ENCODE assay signal across 23 cellular contexts in the genomic region with DNA sequence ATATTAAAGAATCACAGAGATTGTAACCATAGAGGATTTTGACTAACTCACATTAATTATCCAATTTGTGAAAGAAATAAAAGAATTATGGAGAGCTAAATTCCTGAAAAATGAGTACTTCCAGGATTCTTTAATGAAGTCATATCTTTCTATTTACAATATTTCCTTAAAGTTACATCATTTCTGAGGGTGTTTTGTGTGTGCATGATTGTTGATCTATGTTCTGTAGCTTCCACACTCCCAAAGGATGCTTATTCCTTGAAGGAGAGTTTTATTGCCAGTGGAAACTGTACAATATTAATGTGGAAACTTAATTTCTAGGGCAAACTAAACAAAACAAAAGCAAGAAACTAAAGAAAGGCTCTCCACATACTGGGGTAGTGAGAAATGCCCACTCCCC.
DNase-seq lines count a peak whose midpoint lies in the region; ATAC-seq, FAIRE-seq and TF ChIP-seq lines count a peak whose summit lies in the region.
"Had no signal": no experiment of that assay in that cellular context is flagged by ENCODE, and none has a peak within 500 bp of the region (broad histone marks: within the 10 kb centered on the region; RNA-seq: fewer than 3 reads in every experiment).

No MANE protein-coding gene starts in this region.

- TF ChIP-seq CTCF in AG09309 (IDR thresholded peaks at IDR 0.05; ENCODE audit: control insufficient read depth, insufficient read depth, low read depth, low read length, missing control alignments) (no peak), astrocyte (IDR thresholded peaks at IDR 0.05; ENCODE audit: insufficient read depth, low read depth, low read length) (no peak), fibroblast of the aortic adventitia (IDR thresholded peaks at IDR 0.05; ENCODE audit: insufficient read depth, low read length) (no peak)

- no peaks in the 10 kb centered on the region for H3K36me3 Mint-ChIP-seq in astrocyte (ENCODE audit: low read depth, unreplicated experiment)

- no peaks in the 10 kb centered on the region for H3K9me3 Mint-ChIP-seq in astrocyte (ENCODE audit: unreplicated experiment)
- H3K9me3 Mint-ChIP-seq: CD4-positive, alpha-beta T cell had no signal

- no peaks in the 10 kb centered on the region for H3K27me3 Mint-ChIP-seq in astrocyte (ENCODE audit: low read depth, unreplicated experiment)
- H3K27me3 Mint-ChIP-seq: CD4-positive, alpha-beta T cell had no signal

- DNase-seq in AG09309 (ENCODE audit: low read depth) = peak; percentile 13
- DNase-seq in GM04504 (ENCODE audit: low read depth) = peak; percentile 16
- DNase-seq in astrocyte (ENCODE audit: low read depth) = no peak
- DNase-seq in fibroblast of the aortic adventitia (ENCODE audit: low read depth) = peak; percentile 52
- DNase-seq in activated naive CD4-positive, alpha-beta T cell (lab: John Stamatoyannopoulos, UW) = no peak
- no peak for DNase-seq in ureter (ENCODE audit: low spot score)
- no peak for DNase-seq in DMS79 (lab: John Stamatoyannopoulos, UW)
- DNase-seq: BE2C; Caco-2; CD4-positive, alpha-beta T cell; GOT3; NCI-H1436; NCI-H2029; NCI-H345; NCI-H526; PC-3; RPMI8226; SHP77 treated with DMSO at 0.1 percent for 48 hours had no signal

- H3K36me3 ChIP-seq in astrocyte (ENCODE audit: insufficient read depth, low read length) = no peaks in the 10 kb centered on the region
- H3K36me3 ChIP-seq: BE2C had no signal

- no peaks in the 10 kb centered on the region for H3K27me3 ChIP-seq in astrocyte (ENCODE audit: insufficient read depth, low read length)
- H3K27me3 ChIP-seq: BE2C had no signal

- no peaks in the 10 kb centered on the region for H3K9me3 ChIP-seq in astrocyte (ENCODE audit: insufficient read depth, low read depth, low read length)
- H3K9me3 ChIP-seq: BE2C, Caco-2 had no signal

- no peak overlapping the region for H3K4me3 Mint-ChIP-seq in astrocyte (ENCODE audit: unreplicated experiment)
- H3K4me3 Mint-ChIP-seq: CD4-positive, alpha-beta T cell had no signal

- no peaks in the 10 kb centered on the region for H3K79me2 ChIP-seq in astrocyte (ENCODE audit: insufficient read depth, low read length)

- no peak for ATAC-seq in GM19035 (IDR thresholded peaks at IDR 0.05; ENCODE audit: unreplicated experiment)
- ATAC-seq: HepG2, PC-3, SK-N-SH treated with all-trans-retinoic acid at 6 μM for 48 hours had no signal

- peak overlapping the region; percentile 35 for H3K27ac Mint-ChIP-seq in astrocyte (ENCODE audit: unreplicated experiment)
- H3K27ac Mint-ChIP-seq: CD4-positive, alpha-beta T cell had no signal

- H2AFZ ChIP-seq in astrocyte (ENCODE audit: low read depth, low read length) = no peak overlapping the region

- no peak overlapping the region for H3K27ac ChIP-seq in astrocyte (ENCODE audit: low read depth, low read length)
- H3K27ac ChIP-seq: 22Rv1, KMS-11 had no signal

- no peak for FAIRE-seq in astrocyte (lab: Jason Lieb, UNC)
- FAIRE-seq: HepG2 had no signal

- peaks cover 7% of the 10 kb centered on the region for H3K4me1 Mint-ChIP-seq in astrocyte (ENCODE audit: low read depth, unreplicated experiment)

- H3K4me3 ChIP-seq in AG09309 (ENCODE audit: control insufficient read depth, low read depth, low read length) (no peak overlapping the region), astrocyte (ENCODE audit: insufficient read depth, low read depth, low read length) (no peak overlapping the region), fibroblast of the aortic adventitia (ENCODE audit: low read depth, low read length) (no peak overlapping the region)

- H3K4me1 ChIP-seq in astrocyte (ENCODE audit: insufficient read depth, low read length) = no peaks in the 10 kb centered on the region
- H3K4me1 ChIP-seq: BE2C had no signal

- H4K20me1 ChIP-seq in astrocyte (ENCODE audit: insufficient read depth, low read length) = no peaks in the 10 kb centered on the region

- H3K4me2 ChIP-seq in astrocyte (ENCODE audit: low read length) = no peak overlapping the region
- H3K4me2 ChIP-seq: KMS-11 had no signal

- no peak overlapping the region for H3K9ac ChIP-seq in astrocyte (ENCODE audit: low read length)
- H3K9ac ChIP-seq: KMS-11 had no signal

Comparison
In these comparisons a context has a peak if more than half of its experiments do, and no peak if none do; other contexts are left out.
1. DNase-seq: peak in AG09309 (single experiment), GM04504 (single experiment) and fibroblast of the aortic adventitia (single experiment); none in astrocyte (single experiment), activated naive CD4-positive, alpha-beta T cell (0 of 4), ureter (single experiment) and DMS79 (single experiment).